8 cellular contexts compared by ENCODE assay signal in genomic region chr7:135620980-135621850, GRCh38. TPM values are rescaled to one million over a fixed set of nuclear protein-coding genes. Genes with fewer than 3 reads are reported as not detected.
DNase-seq lines count a peak whose midpoint lies in the region; ATAC-seq and TF ChIP-seq lines count a peak whose summit lies in the region.

No MANE protein-coding gene starts in this region.

- peaks cover 11% of the 10 kb centered on the region; the same call in 1 of the 2 replicates for H3K36me3 ChIP-seq in iPS DF 6.9 (ENCODE audit: control insufficient read depth, insufficient read depth, low read length)

- no peaks in the 10 kb centered on the region for H3K27me3 Mint-ChIP-seq in brain

- no peaks in the 10 kb centered on the region for H3K4me1 Mint-ChIP-seq in brain

- H3K27ac Mint-ChIP-seq in brain = peak overlapping the region in 1 of 5 experiments; percentile 58

- H3K27me3 ChIP-seq in iPS DF 6.9 (ENCODE audit: control insufficient read depth, insufficient read depth, low read length) = no peaks in the 10 kb centered on the region

- DNase-seq in DMS79 (lab: John Stamatoyannopoulos, UW) = peak; percentile 21
- DNase-seq in HS-27A (ENCODE audit: low read depth) = peak; percentile 45
- peak; percentile 68 for DNase-seq in NCI-H774 (lab: John Stamatoyannopoulos, UW)
- DNase-seq in iPS DF 6.9 (ENCODE audit: low read depth, low spot score) = peak; percentile 35
- DNase-seq in smooth muscle cell of the brain vasculature (ENCODE audit: low read depth, low spot score) = peak; percentile 73

- no CpG with 5 or more reads among the region's 1 CpG for WGBS in iPS DF 6.9 (ENCODE audit: insufficient coverage, insufficient read length)

- no peak overlapping the region for H3K4me3 ChIP-seq in iPS DF 6.9 (ENCODE audit: low read length)

- H3K9me3 Mint-ChIP-seq in brain = no peaks in the 10 kb centered on the region

- H3K4me1 ChIP-seq in iPS DF 6.9 (ENCODE audit: control insufficient read depth, insufficient read depth, low read length) = no peaks in the 10 kb centered on the region

- H3K36me3 Mint-ChIP-seq in brain = peaks cover 47% of the 10 kb centered on the region

- H3K4me3 Mint-ChIP-seq in brain = no peak overlapping the region

- peak; percentile 73 to 85 for TF ChIP-seq CTCF in brain (conservative IDR thresholded peaks at IDR 0.05)

- no peak overlapping the region for H3K27ac ChIP-seq in iPS DF 6.9 (ENCODE audit: low read length)

- ATAC-seq in GM21786 (IDR thresholded peaks at IDR 0.05; ENCODE audit: unreplicated experiment) = no peak
- ATAC-seq in HG03045 (IDR thresholded peaks at IDR 0.05; ENCODE audit: unreplicated experiment) = no peak

- no peaks in the 10 kb centered on the region for H3K9me3 ChIP-seq in iPS DF 6.9 (ENCODE audit: control insufficient read depth, insufficient read depth, low read length)

RNA-seq across cellular contexts. Expression of gene STMP1, which starts 41.1 kb away (rescaled TPM):
- polyA plus RNA-seq in brain (ENCODE audit: insufficient read depth, low read depth, low replicate concordance) = 48.3 TPM

Comparison
In these comparisons a context has a peak if more than half of its experiments do, and no peak if none do; other contexts are left out.
1. DNase-seq: peak in every context shown above with its lines; median percentile 73 in smooth muscle cell of the brain vasculature; 68 in NCI-H774; 45 in HS-27A; 35 in iPS DF 6.9; 21 in DMS79.